In genomic region chr6:53257001-53257400, GRCh38 we compare ENCODE assay signal across 19 cellular contexts.
"Had no signal": no experiment of that assay in that cellular context is flagged by ENCODE, and none has a peak within 500 bp of the region (broad histone marks: within the 10 kb centered on the region; RNA-seq: fewer than 3 reads in every experiment).

No MANE protein-coding gene starts in this region.

- H3K4me1 ChIP-seq: left lung, prostate gland, upper lobe of left lung had no signal

- ATAC-seq: activated naive CD4-positive, alpha-beta T cell treated with anti-CD3 and anti-CD28 coated beads, Interleukin-2, amount 50 U/mL, for 72 hours; activated T-cell treated with anti-CD3 and anti-CD28 coated beads, Interleukin-2, amount 50 U/mL, for 4 hours; left lung had no signal

- FAIRE-seq: frontal cortex, kidney had no signal

- H3K36me3 ChIP-seq: thoracic aorta had no signal

- H3K27me3 ChIP-seq: brain microvascular endothelial cell, left lung, upper lobe of left lung had no signal

- H3K4me3 ChIP-seq: coronary artery, left lung, prostate gland, skin epidermis, thoracic aorta, upper lobe of left lung had no signal

- H3K27ac ChIP-seq: brain microvascular endothelial cell, coronary artery, left lung, prostate gland, skin epidermis, thoracic aorta, upper lobe of left lung had no signal

- H3K9me3 Mint-ChIP-seq: activated CD4-positive, alpha-beta T cell treated with anti-CD3 and anti-CD28 coated beads, Interleukin-2, amount 10 ng/mL, durations not matched to agents 24 days and 14 days; activated naive CD4-positive, alpha-beta T cell treated with anti-CD3 and anti-CD28 coated beads, Interleukin-2, amount 50 U/mL, for 72 hours; nephron progenitor cell had no signal

- H3K9me3 ChIP-seq: left lung, prostate gland, thoracic aorta, upper lobe of left lung had no signal

- H3K27ac Mint-ChIP-seq: activated CD4-positive, alpha-beta T cell treated with anti-CD3 and anti-CD28 coated beads, Interleukin-2, amount 10 ng/mL, durations not matched to agents 24 days and 14 days had no signal

- H3K4me1 Mint-ChIP-seq: activated CD4-positive, alpha-beta T cell treated with anti-CD3 and anti-CD28 coated beads, Interleukin-2, amount 10 ng/mL, durations not matched to agents 24 days and 14 days had no signal

- DNase-seq: activated CD4-positive, alpha-beta T cell treated with anti-CD3 and anti-CD28 coated beads, Interleukin-2, amount 10 ng/mL, durations not matched to agents 24 days and 14 days; activated CD8-positive, alpha-beta memory T cell treated with anti-CD3 and anti-CD28 coated beads, Interleukin-2, amount 50 U/mL, for 4 hours; activated gamma-delta T cell treated with Interleukin-2 at 50 U/mL for 16 hours; activated T-cell treated with anti-CD3 and anti-CD28 coated beads, Interleukin-2, amount 50 U/mL, for 4 hours; brain microvascular endothelial cell; kidney; left lung; midbrain; nephron progenitor cell; right cardiac atrium; T-helper 1 cell; T-helper 9 cell; upper lobe of left lung had no signal

- H3K4me3 Mint-ChIP-seq: activated CD4-positive, alpha-beta T cell treated with anti-CD3 and anti-CD28 coated beads, Interleukin-2, amount 10 ng/mL, durations not matched to agents 24 days and 14 days; activated T-cell treated with anti-CD3 and anti-CD28 coated beads, Interleukin-2, amount 50 U/mL, for 4 hours; nephron progenitor cell had no signal

- H3K27me3 Mint-ChIP-seq: activated CD4-positive, alpha-beta T cell treated with anti-CD3 and anti-CD28 coated beads, Interleukin-2, amount 10 ng/mL, durations not matched to agents 24 days and 14 days had no signal
